38 cellular contexts compared by ENCODE assay signal in the genomic region with DNA sequence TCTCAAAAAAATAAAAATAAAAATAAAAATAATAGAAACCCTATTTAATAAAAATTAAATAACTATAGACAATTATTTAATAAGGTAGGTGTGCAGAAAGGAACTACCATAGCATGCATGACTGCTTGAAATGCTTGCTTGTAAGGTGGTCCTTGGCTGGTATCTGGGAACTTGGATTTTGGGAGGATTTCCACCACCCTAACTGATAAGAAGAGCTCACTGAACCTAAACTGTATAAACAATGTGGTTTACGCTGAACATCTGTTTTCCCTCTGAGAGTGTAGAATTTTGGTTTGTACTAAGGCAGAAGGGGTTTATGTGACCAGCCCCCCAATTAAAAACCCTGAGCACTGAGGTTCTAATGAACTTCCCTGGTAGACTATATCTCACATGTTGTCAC.
"Had no signal": no experiment of that assay in that cellular context is flagged by ENCODE, and none has a peak within 500 bp of the region (broad histone marks: within the 10 kb centered on the region; RNA-seq: fewer than 3 reads in every experiment).

No MANE protein-coding gene starts in this region.

- H3K4me1 Mint-ChIP-seq: activated T-helper 17 cell treated with anti-CD3 and anti-CD28 coated beads, Interleukin-2, amount 50 U/mL, for 72 hours had no signal

- H3K4me3 ChIP-seq: body of pancreas, breast epithelium had no signal

- DNase-seq: activated B cell treated with CpG ODN at 0.5 μM for 24 hours; activated CD4-positive, alpha-beta memory T cell treated with anti-CD3 and anti-CD28 coated beads for 36 hours; activated CD4-positive, alpha-beta T cell treated with anti-CD3 and anti-CD28 coated beads for 4 hours; activated CD4-positive, alpha-beta T cell treated with anti-CD3 and anti-CD28 coated beads, Interleukin-2, amount 10 ng/mL, durations not matched to agents 24 days and 14 days; activated CD4-positive, alpha-beta T cell treated with anti-CD3 and anti-CD28 coated beads, Interleukin-2, amount 50 U/mL, for 1 hour; activated CD4-positive, alpha-beta T cell treated with anti-CD3 and anti-CD28 coated beads, Interleukin-2, amount 50 U/mL, for 4 hours; activated CD4-positive, CD25-positive, alpha-beta regulatory T cell treated with anti-CD3 and anti-CD28 coated beads, Interleukin-2, amount 50 U/mL, for 72 hours; activated CD8-positive, alpha-beta memory T cell treated with anti-CD3 and anti-CD28 coated beads, Interleukin-2, amount 50 U/mL, for 4 hours; activated CD8-positive, alpha-beta T cell treated with anti-CD3 and anti-CD28 coated beads for 36 hours; activated effector memory CD4-positive, alpha-beta T cell treated with anti-CD3 and anti-CD28 coated beads, Interleukin-2, amount 50 U/mL, for 16 hours; activated gamma-delta T cell treated with Interleukin-2 at 50 U/mL for 16 hours; activated naive CD4-positive, alpha-beta T cell; activated naive CD4-positive, alpha-beta T cell treated with anti-CD3 and anti-CD28 coated beads for 36 hours; activated naive CD8-positive, alpha-beta T cell treated with anti-CD3 and anti-CD28 coated beads, Interleukin-2, amount 10 ng/mL, durations not matched to agents 7 days and 5 days; activated naive CD8-positive, alpha-beta T cell treated with anti-CD3 and anti-CD28 coated beads, Interleukin-2, amount 50 U/mL, for 24 hours; activated T-cell treated with anti-CD3 and anti-CD28 coated beads for 4 hours; activated T-cell treated with anti-CD3 and anti-CD28 coated beads, Interleukin-2, amount 50 U/mL, for 1 hour; activated T-cell treated with anti-CD3 and anti-CD28 coated beads, Interleukin-2, amount 50 U/mL, for 4 hours; activated T-cell treated with anti-CD3 and anti-CD28 coated beads, Interleukin-2, amount 50 U/mL, for 72 hours; amniotic stem cell; aorta; body of pancreas; brain microvascular endothelial cell; cerebellar nuclear complex; T-helper 1 cell; T-helper 2 cell; T-helper 9 cell had no signal

- ATAC-seq: activated CD8-positive, alpha-beta T cell treated with anti-CD3 and anti-CD28 coated beads for 36 hours; activated naive CD8-positive, alpha-beta T cell treated with anti-CD3 and anti-CD28 coated beads, Interleukin-2, amount 50 U/mL, for 24 hours; activated T-cell treated with anti-CD3 and anti-CD28 coated beads, Interleukin-2, amount 50 U/mL, for 4 hours; activated T-cell treated with anti-CD3 and anti-CD28 coated beads, Interleukin-2, amount 50 U/mL, for 72 hours; activated T-helper 17 cell treated with anti-CD3 and anti-CD28 coated beads, Interleukin-2, amount 50 U/mL, for 72 hours; body of pancreas had no signal

- H3K27ac ChIP-seq: body of pancreas, brain microvascular endothelial cell, breast epithelium, VCaP had no signal

- FAIRE-seq: astrocyte, TTC549 had no signal

- H3K36me3 ChIP-seq: breast epithelium had no signal

- H3K27me3 Mint-ChIP-seq: activated B cell treated with CpG ODN at 0.5 μM for 24 hours; activated CD4-positive, alpha-beta memory T cell treated with anti-CD3 and anti-CD28 coated beads for 36 hours; activated CD4-positive, alpha-beta T cell treated with anti-CD3 and anti-CD28 coated beads, Interleukin-2, amount 10 ng/mL, durations not matched to agents 24 days and 14 days; activated CD8-positive, alpha-beta T cell treated with anti-CD3 and anti-CD28 coated beads for 36 hours; activated naive CD4-positive, alpha-beta T cell treated with anti-CD3 and anti-CD28 coated beads, Interleukin-2, amount 50 U/mL, for 24 hours; activated naive CD8-positive, alpha-beta T cell; activated naive CD8-positive, alpha-beta T cell treated with anti-CD3 and anti-CD28 coated beads, Interleukin-2, amount 10 ng/mL, durations not matched to agents 7 days and 5 days; activated naive CD8-positive, alpha-beta T cell treated with anti-CD3 and anti-CD28 coated beads, Interleukin-2, amount 50 U/mL, for 24 hours; activated T-helper 17 cell treated with anti-CD3 and anti-CD28 coated beads, Interleukin-2, amount 50 U/mL, for 72 hours; central memory CD8-positive, alpha-beta T cell had no signal

- H3K27ac Mint-ChIP-seq: activated B cell treated with CpG ODN at 0.5 μM for 24 hours; activated CD4-positive, alpha-beta memory T cell treated with anti-CD3 and anti-CD28 coated beads for 36 hours; activated CD4-positive, alpha-beta T cell treated with anti-CD3 and anti-CD28 coated beads, Interleukin-2, amount 10 ng/mL, durations not matched to agents 24 days and 14 days; activated CD8-positive, alpha-beta T cell treated with anti-CD3 and anti-CD28 coated beads for 36 hours; activated naive CD4-positive, alpha-beta T cell treated with anti-CD3 and anti-CD28 coated beads for 36 hours; activated naive CD4-positive, alpha-beta T cell treated with anti-CD3 and anti-CD28 coated beads, Interleukin-2, amount 50 U/mL, for 24 hours; activated naive CD8-positive, alpha-beta T cell; activated naive CD8-positive, alpha-beta T cell treated with anti-CD3 and anti-CD28 coated beads, Interleukin-2, amount 10 ng/mL, durations not matched to agents 7 days and 5 days; activated naive CD8-positive, alpha-beta T cell treated with anti-CD3 and anti-CD28 coated beads, Interleukin-2, amount 50 U/mL, for 24 hours; activated T-cell treated with anti-CD3 and anti-CD28 coated beads, Interleukin-2, amount 50 U/mL, for 72 hours; activated T-helper 1 cell treated with anti-CD3 and anti-CD28 coated beads, Interleukin-12 subunit alpha, Interleukin-12 subunit beta, Interleukin-2, Interleukin-4 antibody, amounts not matched to agents 30 ng/mL and 10 ng/mL and 1 ng/mL, durations not matched to agents 14 hours and 24 hours and 36 hours; activated T-helper 17 cell treated with anti-CD3 and anti-CD28 coated beads, Interleukin-2, amount 50 U/mL, for 72 hours; T-helper 1 cell treated with Interleukin-12 subunit alpha and Interleukin-12 subunit beta and Interleukin-4 antibody, amounts not matched to agents 30 μg/mL and 1 μg/mL, for 36 hours; T-helper 2 cell treated with Interferon-gamma antibody and Interleukin-4, amounts not matched to agents 5 μg/mL and 100 μg/mL, for 36 hours had no signal

- H3K9me3 Mint-ChIP-seq: activated B cell treated with CpG ODN at 0.5 μM for 24 hours; activated CD4-positive, alpha-beta memory T cell treated with anti-CD3 and anti-CD28 coated beads for 36 hours; activated CD4-positive, alpha-beta T cell treated with anti-CD3 and anti-CD28 coated beads, Interleukin-2, amount 10 ng/mL, durations not matched to agents 24 days and 14 days; activated CD8-positive, alpha-beta T cell treated with anti-CD3 and anti-CD28 coated beads for 36 hours; activated naive CD4-positive, alpha-beta T cell treated with anti-CD3 and anti-CD28 coated beads for 36 hours; activated naive CD4-positive, alpha-beta T cell treated with anti-CD3 and anti-CD28 coated beads, Interleukin-2, amount 50 U/mL, for 24 hours; activated naive CD8-positive, alpha-beta T cell treated with anti-CD3 and anti-CD28 coated beads, Interleukin-2, amount 10 ng/mL, durations not matched to agents 7 days and 5 days; activated naive CD8-positive, alpha-beta T cell treated with anti-CD3 and anti-CD28 coated beads, Interleukin-2, amount 50 U/mL, for 24 hours; activated T-cell treated with anti-CD3 and anti-CD28 coated beads, Interleukin-2, amount 50 U/mL, for 4 hours; activated T-cell treated with anti-CD3 and anti-CD28 coated beads, Interleukin-2, amount 50 U/mL, for 72 hours; activated T-helper 1 cell treated with anti-CD3 and anti-CD28 coated beads, Interleukin-12 subunit alpha, Interleukin-12 subunit beta, Interleukin-2, Interleukin-4 antibody, amounts not matched to agents 30 ng/mL and 10 ng/mL and 1 ng/mL, durations not matched to agents 14 hours and 24 hours and 36 hours; activated T-helper 17 cell treated with anti-CD3 and anti-CD28 coated beads, Interleukin-2, amount 50 U/mL, for 72 hours; central memory CD8-positive, alpha-beta T cell; T-helper 1 cell treated with Interleukin-12 subunit alpha and Interleukin-12 subunit beta and Interleukin-4 antibody, amounts not matched to agents 30 μg/mL and 1 μg/mL, for 36 hours; T-helper 2 cell treated with Interferon-gamma antibody and Interleukin-4, amounts not matched to agents 5 μg/mL and 100 μg/mL, for 36 hours had no signal

- H3K27me3 ChIP-seq: body of pancreas, brain microvascular endothelial cell, breast epithelium had no signal

- H3K9me3 ChIP-seq: body of pancreas, breast epithelium had no signal

- H3K36me3 Mint-ChIP-seq: activated naive CD4-positive, alpha-beta T cell treated with anti-CD3 and anti-CD28 coated beads, Interleukin-2, amount 50 U/mL, for 24 hours had no signal

- H3K4me3 Mint-ChIP-seq: activated B cell treated with CpG ODN at 0.5 μM for 24 hours; activated CD4-positive, alpha-beta memory T cell treated with anti-CD3 and anti-CD28 coated beads for 36 hours; activated CD4-positive, alpha-beta T cell treated with anti-CD3 and anti-CD28 coated beads, Interleukin-2, amount 10 ng/mL, durations not matched to agents 24 days and 14 days; activated CD8-positive, alpha-beta T cell treated with anti-CD3 and anti-CD28 coated beads for 36 hours; activated naive CD4-positive, alpha-beta T cell treated with anti-CD3 and anti-CD28 coated beads for 36 hours; activated naive CD4-positive, alpha-beta T cell treated with anti-CD3 and anti-CD28 coated beads, Interleukin-2, amount 50 U/mL, for 24 hours; activated naive CD8-positive, alpha-beta T cell; activated naive CD8-positive, alpha-beta T cell treated with anti-CD3 and anti-CD28 coated beads, Interleukin-2, amount 10 ng/mL, durations not matched to agents 7 days and 5 days; activated naive CD8-positive, alpha-beta T cell treated with anti-CD3 and anti-CD28 coated beads, Interleukin-2, amount 50 U/mL, for 24 hours; activated T-cell treated with anti-CD3 and anti-CD28 coated beads, Interleukin-2, amount 50 U/mL, for 4 hours; activated T-cell treated with anti-CD3 and anti-CD28 coated beads, Interleukin-2, amount 50 U/mL, for 72 hours; activated T-helper 1 cell treated with anti-CD3 and anti-CD28 coated beads, Interleukin-12 subunit alpha, Interleukin-12 subunit beta, Interleukin-2, Interleukin-4 antibody, amounts not matched to agents 30 ng/mL and 10 ng/mL and 1 ng/mL, durations not matched to agents 14 hours and 24 hours and 36 hours; activated T-helper 17 cell treated with anti-CD3 and anti-CD28 coated beads, Interleukin-2, amount 50 U/mL, for 72 hours; central memory CD8-positive, alpha-beta T cell; T-helper 1 cell treated with Interleukin-12 subunit alpha and Interleukin-12 subunit beta and Interleukin-4 antibody, amounts not matched to agents 30 μg/mL and 1 μg/mL, for 36 hours; T-helper 2 cell treated with Interferon-gamma antibody and Interleukin-4, amounts not matched to agents 5 μg/mL and 100 μg/mL, for 36 hours had no signal

- H3K4me1 ChIP-seq: body of pancreas, breast epithelium had no signal
